In the genomic region with DNA sequence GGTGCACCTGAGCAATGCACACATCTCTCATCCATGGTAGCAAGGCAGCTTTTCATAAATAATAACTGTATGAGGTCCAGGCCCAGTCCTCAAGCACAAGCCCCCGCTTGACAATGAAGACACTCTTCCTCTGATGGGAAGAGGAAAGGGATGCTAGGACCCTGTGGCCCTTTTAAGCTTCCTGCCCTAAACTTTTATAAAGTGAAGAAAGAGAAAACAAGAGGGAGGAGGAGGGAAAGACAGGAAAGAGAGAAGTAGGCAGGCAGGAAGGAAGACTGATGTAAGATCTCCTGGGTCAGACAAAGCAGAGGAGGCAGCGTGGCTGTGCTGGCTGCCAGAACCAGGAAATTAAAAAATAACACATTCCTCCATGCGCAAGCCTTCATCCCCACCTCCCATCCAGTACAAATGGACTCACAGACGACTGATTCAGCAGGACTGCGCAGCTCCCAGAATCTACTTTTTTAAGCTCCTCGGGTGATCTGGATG, we compare ENCODE assay signal across 9 cellular contexts. TPM values are rescaled to one million over a fixed set of nuclear protein-coding genes. Genes with fewer than 3 reads are reported as not detected.
DNase-seq lines count a peak whose midpoint lies in the region; ATAC-seq and TF ChIP-seq lines count a peak whose summit lies in the region.
"Had no signal": no experiment of that assay in that cellular context is flagged by ENCODE, and none has a peak within 500 bp of the region (broad histone marks: within the 10 kb centered on the region; RNA-seq: fewer than 3 reads in every experiment).

No MANE protein-coding gene starts in this region.

- TF ChIP-seq CTCF in NB4 (IDR thresholded peaks at IDR 0.05; ENCODE audit: low read depth, low read length): no peak
- TF ChIP-seq CTCF in breast epithelium (IDR thresholded peaks at IDR 0.05): no peak
- no peak for TF ChIP-seq CTCF in progenitor cell of endocrine pancreas (IDR thresholded peaks at IDR 0.05; ENCODE audit: unreplicated experiment)
- no peak for TF ChIP-seq CTCF in dorsolateral prefrontal cortex (IDR thresholded peaks at IDR 0.05 in 54 of 56, conservative IDR thresholded peaks at IDR 0.05 in 2 of 56; ENCODE audit: low read depth in 1 of 56, partially characterized antibody in 56 of 56)

- H3K9me3 Mint-ChIP-seq in naive thymus-derived CD4-positive, alpha-beta T cell: peaks cover 0 to 47% (median 2%) of the 10 kb centered on the region in 11 donors
- peaks cover 14% of the 10 kb centered on the region for H3K9me3 Mint-ChIP-seq in progenitor cell of endocrine pancreas (ENCODE audit: low read depth)

- H3K27ac ChIP-seq in breast epithelium (peak overlapping the region; percentile 62 to 68), dorsolateral prefrontal cortex (peak overlapping the region in 1 of 59 donors; percentile 48)
- H3K27ac ChIP-seq in naive thymus-derived CD4-positive, alpha-beta T cell (ENCODE audit: low read depth, low read length): peak overlapping the region; percentile 63
- H3K27ac ChIP-seq: adrenal gland had no signal

- TF ChIP-seq POLR2A in NB4 (IDR thresholded peaks at IDR 0.05; ENCODE audit: extremely low read depth, insufficient read length) (no peak), breast epithelium (IDR thresholded peaks at IDR 0.05) (no peak)

- POLR2A ChIA-PET in naive thymus-derived CD4-positive, alpha-beta T cell (lab: Charles Lee): interaction anchor here (1.2 to 9.4 kb wide), 2 partner anchors 14 to 1593 kb away, joined by 3 to 105 read pairs; partner anchors contain the start of genes BCLAF1 and TNFAIP3

- H3K4me3 ChIP-seq in NB4 (ENCODE audit: low read depth, low read length) (no peak overlapping the region), breast epithelium (no peak overlapping the region), dorsolateral prefrontal cortex (no peak overlapping the region)
- H3K4me3 ChIP-seq in naive thymus-derived CD4-positive, alpha-beta T cell (ENCODE audit: low read length): no peak overlapping the region
- H3K4me3 ChIP-seq: adrenal gland had no signal

- peaks cover 27 to 63% (median 52%) of the 10 kb centered on the region in 7 donors for H3K4me1 Mint-ChIP-seq in naive thymus-derived CD4-positive, alpha-beta T cell
- no peaks in the 10 kb centered on the region for H3K4me1 Mint-ChIP-seq in progenitor cell of endocrine pancreas (ENCODE audit: low read depth)

- intact Hi-C loops in breast epithelium (cut with DNase I; ENCODE audit: low total_unique reads) (no loop called here), dorsolateral prefrontal cortex (cut with DNase I) (no loop called here)
- intact Hi-C loops in naive thymus-derived CD4-positive, alpha-beta T cell (cut with micrococcal nuclease): loop anchor here (1.0 to 2.0 kb wide), 3 partner anchors 13 to 61 kb away; no protein-coding TSS in a partner anchor

- peak overlapping the region; percentile 42 to 86 (median 69) for H3K4me3 Mint-ChIP-seq in naive thymus-derived CD4-positive, alpha-beta T cell
- H3K4me3 Mint-ChIP-seq in progenitor cell of endocrine pancreas (ENCODE audit: low read depth): no peak overlapping the region

- no peaks in the 10 kb centered on the region for H3K9me3 ChIP-seq in breast epithelium
- no peaks in the 10 kb centered on the region for H3K9me3 ChIP-seq in naive thymus-derived CD4-positive, alpha-beta T cell (ENCODE audit: control insufficient read depth in 2 of 3, low read length in 3 of 3)
- H3K9me3 ChIP-seq: adrenal gland had no signal

- no peaks in the 10 kb centered on the region for H3K27me3 Mint-ChIP-seq in naive thymus-derived CD4-positive, alpha-beta T cell
- peaks cover 2% of the 10 kb centered on the region for H3K27me3 Mint-ChIP-seq in progenitor cell of endocrine pancreas

- CTCF ChIA-PET in naive thymus-derived CD4-positive, alpha-beta T cell (lab: Charles Lee): interaction anchor here (0.7 to 2.0 kb wide), 6 partner anchors 11 to 84 kb away, joined by 3 to 7 read pairs (median 4); partner anchors contain the start of gene TNFAIP3

- H3K27me3 ChIP-seq in breast epithelium (no peaks in the 10 kb centered on the region), dorsolateral prefrontal cortex (no peaks in the 10 kb centered on the region)
- no peaks in the 10 kb centered on the region for H3K27me3 ChIP-seq in naive thymus-derived CD4-positive, alpha-beta T cell (ENCODE audit: control insufficient read depth in 2 of 2, insufficient read depth in 2 of 2, low read length in 2 of 2)
- H3K27me3 ChIP-seq: adrenal gland had no signal

- peaks cover 6% of the 10 kb centered on the region for H3K36me3 ChIP-seq in breast epithelium
- peaks cover 21 to 42% (median 40%) of the 10 kb centered on the region in 3 experiments for H3K36me3 ChIP-seq in naive thymus-derived CD4-positive, alpha-beta T cell (ENCODE audit: control insufficient read depth in 2 of 3, insufficient read depth in 3 of 3, low read length in 3 of 3)

- H3K27ac Mint-ChIP-seq in naive thymus-derived CD4-positive, alpha-beta T cell: peak overlapping the region; percentile 88 to 97 (median 95)
- no peak overlapping the region for H3K27ac Mint-ChIP-seq in progenitor cell of endocrine pancreas

- DNase-seq in EH (ENCODE audit: low read depth) (peak; percentile 80), NB4 (ENCODE audit: low read depth) (peak; percentile 81), breast epithelium (ENCODE audit: low spot score in 2 of 2) (no peak), NCI-H2196 (lab: John Stamatoyannopoulos, UW; ENCODE audit: unreplicated experiment) (no peak), progenitor cell of endocrine pancreas (ENCODE audit: low spot score, unreplicated experiment) (no peak), dorsolateral prefrontal cortex (no peak)
- DNase-seq in naive thymus-derived CD4-positive, alpha-beta T cell: peak in 7 of 9 donors; percentile 46 to 64 (median 60)
- DNase-seq in stimulated activated CD4-positive, alpha-beta T cell treated with anti-CD3 and anti-CD28 coated beads, Interleukin-4, amount 100 ng/mL, for 1 hour: no peak

- no peaks in the 10 kb centered on the region for H3K4me1 ChIP-seq in breast epithelium
- peaks cover 12 to 40% of the 10 kb centered on the region in 2 donors for H3K4me1 ChIP-seq in naive thymus-derived CD4-positive, alpha-beta T cell (ENCODE audit: control insufficient read depth in 2 of 2, insufficient read depth in 2 of 2, low read length in 2 of 2)

- H3K36me3 Mint-ChIP-seq in naive thymus-derived CD4-positive, alpha-beta T cell: peaks cover 6 to 52% (median 22%) of the 10 kb centered on the region in 5 donors
- H3K36me3 Mint-ChIP-seq in progenitor cell of endocrine pancreas (ENCODE audit: insufficient read depth): peaks cover 4% of the 10 kb centered on the region

- peak; percentile 50 for ATAC-seq in naive thymus-derived CD4-positive, alpha-beta T cell

RNA-seq across cellular contexts. Expression of gene TNFAIP3, which starts 16.4 kb away (rescaled TPM):
- total RNA-seq in breast epithelium (10 to 100 TPM; 21.3 to 50.5 (median 25.9) TPM), progenitor cell of endocrine pancreas (3.6 and 5.1 TPM in 2 replicates), dorsolateral prefrontal cortex (10 to 100 TPM in 13 of 120 experiments, 1 to 10 TPM in 107; 1.6 to 33.7 (median 5.7) TPM)
- total RNA-seq in naive thymus-derived CD4-positive, alpha-beta T cell: 1,000 to 10,000 TPM in 2 of 5 experiments, 100 to 1,000 TPM in 3; 135 to 2,915 (median 141) TPM
- 10 to 100 TPM; 66.6 to 90.5 TPM for polyA plus RNA-seq in naive thymus-derived CD4-positive, alpha-beta T cell

Comparison
In these comparisons a context has a peak if more than half of its experiments do, and no peak if none do; other contexts are left out.
1. DNase-seq: peak in EH (single experiment), NB4 (single experiment) and naive thymus-derived CD4-positive, alpha-beta T cell (7 of 9); none in breast epithelium (0 of 2), NCI-H2196 (single experiment), progenitor cell of endocrine pancreas (single experiment), stimulated activated CD4-positive, alpha-beta T cell treated with anti-CD3 and anti-CD28 coated beads, Interleukin-4, amount 100 ng/mL, for 1 hour (single experiment) and dorsolateral prefrontal cortex (0 of 10).
2. intact Hi-C loops: an anchor here in naive thymus-derived CD4-positive, alpha-beta T cell (1.0 to 2.0 kb wide); none called in breast epithelium and dorsolateral prefrontal cortex.